ENCODE assay signal across 24 cellular contexts in the genomic region with DNA sequence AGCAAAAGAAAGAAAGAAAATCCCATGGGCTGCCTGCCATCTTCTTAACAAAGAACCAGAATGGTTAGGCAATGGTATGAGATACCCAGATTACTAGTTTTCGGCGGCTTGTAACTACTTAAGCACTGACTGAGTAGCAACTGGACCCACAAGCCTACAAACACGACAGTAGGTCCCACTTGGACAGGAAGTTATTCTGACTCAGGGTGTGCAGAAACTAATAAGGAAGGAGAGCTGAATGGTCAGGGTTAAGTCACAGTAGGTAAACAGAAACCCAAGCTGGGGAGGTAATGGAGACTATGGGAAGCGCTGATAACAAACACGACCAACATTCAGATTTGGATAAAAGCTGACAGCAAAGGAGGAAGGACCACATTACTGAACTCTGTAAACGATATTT. TPM values are rescaled to one million over a fixed set of nuclear protein-coding genes. Genes with fewer than 3 reads are reported as not detected.
"Had no signal": no experiment of that assay in that cellular context is flagged by ENCODE, and none has a peak within 500 bp of the region (broad histone marks: within the 10 kb centered on the region; RNA-seq: fewer than 3 reads in every experiment).

No MANE protein-coding gene starts in this region.

- H2AFZ ChIP-seq: PC-9 had no signal

- ATAC-seq: Right ventricle myocardium inferior, SK-N-SH treated with all-trans-retinoic acid at 6 μM for 48 hours had no signal

- H3K9me3 ChIP-seq: MG63, Peyer's patch, SJCRH30 had no signal

- H3K4me2 ChIP-seq: PC-9 had no signal

- H3K27me3 ChIP-seq: MG63, Peyer's patch, SJCRH30 had no signal

- H3K4me3 ChIP-seq: MG63, PC-9, Peyer's patch, SJCRH30 had no signal

- H3K36me3 ChIP-seq: MG63, Peyer's patch, SJCRH30 had no signal

- H3K27ac ChIP-seq: PC-9, Peyer's patch, SJCRH30 had no signal

- H3K4me1 ChIP-seq: Peyer's patch had no signal

- DNase-seq: Karpas-422, KG1, MG63, NCI-H1092, NCI-H1105 treated with DMSO at 0.1 percent for 48 hours, NCI-H1417 treated with DMSO at 0.1 percent for 48 hours, NCI-H146, NCI-H1694 treated with DMSO at 0.1 percent for 48 hours, NCI-H1930, NCI-H2081, NCI-H2107, NCI-H226, NCI-H446, NCI-H510A, NCI-H524 treated with DMSO at 0.1 percent for 48 hours, NCI-H69, NCI-H774, PC-9, Peyer's patch, SHP77 treated with DMSO at 0.1 percent for 48 hours, SJCRH30, T-helper 1 cell had no signal

RNA-seq across cellular contexts. Expression of a gene that starts 10.4 kb away (rescaled TPM):
- total RNA-seq: PC-9 had no signal
